26 cellular contexts compared by ENCODE assay signal in the genomic region with DNA sequence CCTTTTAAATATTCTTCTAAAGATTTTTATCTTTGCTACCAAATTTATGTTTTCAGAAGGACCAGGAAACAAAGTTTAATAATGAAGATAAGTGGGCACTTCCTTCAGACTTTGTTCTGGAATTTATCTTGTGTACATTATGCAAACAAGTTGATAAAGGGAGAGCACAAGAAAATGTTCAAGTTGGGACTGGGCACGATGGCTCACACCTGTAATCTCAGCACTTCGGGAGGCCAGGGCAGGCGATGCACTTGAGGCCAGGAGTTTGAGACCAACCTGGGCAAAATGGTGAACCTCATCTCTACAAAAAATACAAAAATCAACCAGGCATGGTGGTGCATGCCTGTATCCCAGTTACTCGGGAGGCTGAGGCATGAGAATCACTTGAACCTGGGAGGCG. TPM values are rescaled to one million over a fixed set of nuclear protein-coding genes. Genes with fewer than 3 reads are reported as not detected.
"Had no signal": no experiment of that assay in that cellular context is flagged by ENCODE, and none has a peak within 500 bp of the region (broad histone marks: within the 10 kb centered on the region; RNA-seq: fewer than 3 reads in every experiment).

No MANE protein-coding gene starts in this region.

- H3K9me3 Mint-ChIP-seq: endodermal cell; mesothelial cell of epicardium; natural killer cell; stimulated activated effector memory CD8-positive, alpha-beta T cell treated with anti-CD3 and anti-CD28 coated beads, Interleukin-12 subunit alpha, Interleukin-12 subunit beta, amount 100 ng/mL, for 72 hours had no signal

- H2AFZ ChIP-seq: hepatocyte had no signal

- H3K36me3 Mint-ChIP-seq: natural killer cell; stimulated activated effector memory CD8-positive, alpha-beta T cell treated with anti-CD3 and anti-CD28 coated beads, Interleukin-12 subunit alpha, Interleukin-12 subunit beta, amount 100 ng/mL, for 72 hours had no signal

- H3K4me1 Mint-ChIP-seq: natural killer cell had no signal

- H3K27me3 ChIP-seq: foreskin keratinocyte, gastroesophageal sphincter, heart left ventricle, hepatocyte, pancreas, right lobe of liver, suprapubic skin, vagina had no signal

- H3K9me3 ChIP-seq: gastroesophageal sphincter, heart left ventricle, left lung, pancreas, right lobe of liver, suprapubic skin, vagina had no signal

- H3K4me3 ChIP-seq: gastroesophageal sphincter, heart left ventricle, hepatocyte, left lung, pancreas, right lobe of liver, smooth muscle cell, suprapubic skin, vagina had no signal

- H3K27ac Mint-ChIP-seq: endodermal cell; natural killer cell; progenitor cell of endocrine pancreas; stimulated activated effector memory CD8-positive, alpha-beta T cell treated with anti-CD3 and anti-CD28 coated beads, Interleukin-12 subunit alpha, Interleukin-12 subunit beta, amount 100 ng/mL, for 72 hours had no signal

- H3K4me1 ChIP-seq: foreskin keratinocyte had no signal

- H3K27ac ChIP-seq: epithelial cell of prostate, foreskin keratinocyte, gastroesophageal sphincter, hepatocyte, right lobe of liver, suprapubic skin, vagina had no signal

- ATAC-seq: esophagus mucosa; foreskin keratinocyte; gastroesophageal sphincter; heart left ventricle; left lung; natural killer cell; right lobe of liver; stimulated activated effector memory CD8-positive, alpha-beta T cell treated with anti-CD3 and anti-CD28 coated beads, Interleukin-12 subunit alpha, Interleukin-12 subunit beta, amount 100 ng/mL, for 72 hours had no signal

- H3K4me2 ChIP-seq: hepatocyte, smooth muscle cell had no signal

- H3K4me3 Mint-ChIP-seq: endodermal cell; mesothelial cell of epicardium; natural killer cell; stimulated activated effector memory CD8-positive, alpha-beta T cell treated with anti-CD3 and anti-CD28 coated beads, Interleukin-12 subunit alpha, Interleukin-12 subunit beta, amount 100 ng/mL, for 72 hours had no signal

- DNase-seq: cerebellar nuclear complex; effector CD8-positive, alpha-beta T cell; endodermal cell; foreskin keratinocyte; heart left ventricle; kidney; left lung; mesenchymal stem cell; natural killer cell; right lobe of liver; stimulated activated CD4-positive, alpha-beta T cell treated with anti-CD3 and anti-CD28 coated beads, Interleukin-2, amount 100 ng/mL, for 24 hours; stimulated activated CD4-positive, alpha-beta T cell treated with anti-CD3 and anti-CD28 coated beads, Interleukin-4, amount 100 ng/mL, for 24 hours; stimulated activated naive CD4-positive, alpha-beta T cell treated with Interleukin-2 at 50 U/mL for 16 hours; trophoblast cell had no signal

- H3K36me3 ChIP-seq: gastroesophageal sphincter, heart left ventricle, left lung, pancreas, right lobe of liver, suprapubic skin, vagina had no signal

RNA-seq across cellular contexts. Expression of a gene that starts 4.6 kb away (rescaled TPM):
- polyA plus RNA-seq: neural cell had no signal
